ENCODE assay signal across 8 cellular contexts in the genomic region with DNA sequence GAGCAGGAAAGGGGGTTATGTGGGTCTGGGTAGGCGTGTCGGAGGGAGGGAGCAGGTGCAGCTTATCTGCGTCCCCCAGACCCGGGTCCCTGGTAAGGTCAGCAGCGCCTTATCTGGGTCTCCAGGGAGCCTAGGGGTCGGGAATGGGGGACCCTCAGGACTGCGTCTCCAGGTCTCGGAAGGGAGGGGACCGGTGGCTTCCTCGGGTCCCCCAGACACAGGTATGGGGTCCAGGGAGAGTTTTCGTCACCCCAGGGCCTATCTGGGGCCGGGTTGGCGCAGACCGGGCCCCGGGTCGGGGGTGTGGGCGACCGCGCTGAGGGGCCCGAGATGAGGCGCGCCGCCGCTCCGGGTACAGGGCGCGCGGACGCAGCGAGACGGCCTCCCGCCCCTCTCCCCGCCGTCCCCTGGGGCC. TPM values are rescaled to one million over a fixed set of nuclear protein-coding genes. Genes with fewer than 3 reads are reported as not detected.
DNase-seq lines count a peak whose midpoint lies in the region; ATAC-seq and TF ChIP-seq lines count a peak whose summit lies in the region.

No MANE protein-coding gene starts in this region.

- no peak for TF ChIP-seq POLR2A in vagina (IDR thresholded peaks at IDR 0.05)

- CTCF ChIA-PET in AG04450 (lab: Charles Lee) = no interaction called here
- CTCF ChIA-PET in MCF 10A (lab: Yijun Ruan, JAX) = no interaction called here

- TF ChIP-seq CTCF in AG04450 (IDR thresholded peaks at IDR 0.05; ENCODE audit: low read depth, low read length) (no peak), MCF 10A (IDR thresholded peaks at IDR 0.05; ENCODE audit: unreplicated experiment) (no peak), vagina (IDR thresholded peaks at IDR 0.05) (no peak)

- H3K36me3 ChIP-seq in HUES64 (ENCODE audit: insufficient read depth, low read length) (peaks cover 40% of the 10 kb centered on the region), vagina (no peaks in the 10 kb centered on the region)

- POLR2A ChIA-PET in AG04450 (lab: Yijun Ruan, JAX) (no interaction called here), MCF 10A (lab: Yijun Ruan, JAX) (interaction anchor here (1.0 kb wide), 1 partner anchor 150 kb away, joined by 3 read pairs; no protein-coding TSS in a partner anchor)

- DNase-seq in AG04450 (ENCODE audit: low read depth, low spot score) (no peak), MCF 10A (ENCODE audit: unreplicated experiment) (no peak), vagina (ENCODE audit: extremely low spot score in 2 of 2) (no peak), DMS79 treated with DMSO at 0.1 percent for 48 hours (lab: John Stamatoyannopoulos, UW) (no peak), NCI-H2081 (lab: John Stamatoyannopoulos, UW) (no peak)

- peak; percentile 3 for ATAC-seq in GM19328 (IDR thresholded peaks at IDR 0.05; ENCODE audit: unreplicated experiment)

- under 1% methylated on average over 34 of the region's 34 CpGs for WGBS in HUES64

- H3K4me3 ChIP-seq in AG04450 (ENCODE audit: low read depth, low read length) = peak overlapping the region; percentile 96
- peak overlapping the region; percentile 99 for H3K4me3 ChIP-seq in HUES64 (ENCODE audit: low read length)
- H3K4me3 ChIP-seq in mononuclear cell (ENCODE audit: low read length) = peak overlapping the region; percentile 81
- peak overlapping the region; percentile 100 for H3K4me3 ChIP-seq in vagina

- peaks cover 29% of the 10 kb centered on the region for H3K36me3 Mint-ChIP-seq in MCF 10A (ENCODE audit: insufficient read depth, unreplicated experiment)

- H3K9me3 ChIP-seq in AG04450 (ENCODE audit: control insufficient read depth, insufficient read depth, low read length) (no peaks in the 10 kb centered on the region), HUES64 (ENCODE audit: insufficient read depth, low read depth, low read length) (no peaks in the 10 kb centered on the region), mononuclear cell (ENCODE audit: low read depth, low read length) (no peaks in the 10 kb centered on the region), vagina (no peaks in the 10 kb centered on the region)

- no peaks in the 10 kb centered on the region for H3K27me3 Mint-ChIP-seq in MCF 10A (ENCODE audit: insufficient read depth, unreplicated experiment)

- H3K9me3 Mint-ChIP-seq in MCF 10A (ENCODE audit: unreplicated experiment) = no peaks in the 10 kb centered on the region

- no peaks in the 10 kb centered on the region for H3K27me3 ChIP-seq in AG04450 (ENCODE audit: control insufficient read depth, insufficient read depth, low read length)
- no peaks in the 10 kb centered on the region for H3K27me3 ChIP-seq in HUES64 (ENCODE audit: insufficient read depth, low read length)
- H3K27me3 ChIP-seq in mononuclear cell (ENCODE audit: insufficient read depth, low read length) = no peaks in the 10 kb centered on the region
- H3K27me3 ChIP-seq in vagina = no peaks in the 10 kb centered on the region

- peak overlapping the region; percentile 93 for H3K9ac ChIP-seq in HUES64 (ENCODE audit: low read depth, low read length)

- H3K4me3 Mint-ChIP-seq in MCF 10A (ENCODE audit: unreplicated experiment) = peak overlapping the region; percentile 100

- BruUV-seq in MCF 10A (replicated peaks; lab: Mats Ljungman, UMichigan) = no TSS peak

- peaks cover 40% of the 10 kb centered on the region for H3K4me1 ChIP-seq in HUES64 (ENCODE audit: insufficient read depth, low read length)
- H3K4me1 ChIP-seq in mononuclear cell (ENCODE audit: insufficient read depth, low read length) = peaks cover 71% of the 10 kb centered on the region
- H3K4me1 ChIP-seq in vagina = peaks cover 69% of the 10 kb centered on the region

- peaks cover 70% of the 10 kb centered on the region for H3K4me1 Mint-ChIP-seq in MCF 10A (ENCODE audit: insufficient read depth, unreplicated experiment)

- peak overlapping the region; percentile 100 for H3K27ac Mint-ChIP-seq in MCF 10A (ENCODE audit: low read depth, unreplicated experiment)

- H3K27ac ChIP-seq in AG04450 (ENCODE audit: low read depth, low read length) (no peak overlapping the region), HUES64 (ENCODE audit: low read depth, low read length) (peak overlapping the region; percentile 64), vagina (peak overlapping the region; percentile 96)

- intact Hi-C loops in MCF 10A (cut with micrococcal nuclease) (loop anchor here (2.0 to 5.0 kb wide), 5 partner anchors 52 to 385 kb away; a partner anchor contains a TSS), vagina (cut with DNase I) (no loop called here)

RNA-seq across cellular contexts. Expression of a gene that starts 0.3 kb away (rescaled TPM):
- polyA plus RNA-seq in AG04450 (2011; rRNA removed) = 5.9 and 8.9 TPM in 2 replicates
- polyA minus RNA-seq in AG04450 (2011; rRNA and poly(A)+ RNA removed) = 10.1 and 12.8 TPM in 2 replicates
- 20.1 TPM for polyA plus RNA-seq in HUES64 (2013, experiment 1 of 2)
- 23.2 TPM for polyA plus RNA-seq in HUES64 (2013, experiment 2 of 2)
- 18.4 and 18.6 TPM in 2 replicates for total RNA-seq in MCF 10A (2022)
- total RNA-seq in mononuclear cell = 14.1 TPM
- total RNA-seq in vagina = 8.3 TPM

RNA-seq across cellular contexts. Expression of a gene that starts 0.5 kb away (rescaled TPM):
- polyA plus RNA-seq in AG04450 (2011; rRNA removed) = 40.2 and 43.6 TPM in 2 replicates
- 32.3 and 36.1 TPM in 2 replicates for polyA minus RNA-seq in AG04450 (2011; rRNA and poly(A)+ RNA removed)
- 16.1 TPM for polyA plus RNA-seq in HUES64 (2013, experiment 1 of 2)
- 17.6 TPM for polyA plus RNA-seq in HUES64 (2013, experiment 2 of 2)
- total RNA-seq in MCF 10A (2022) (43.1 and 43.9 TPM in 2 replicates), mononuclear cell (7.2 TPM), vagina (27.7 TPM)
